Comparison of ENCODE assay signal across 19 cellular contexts in the genomic region with DNA sequence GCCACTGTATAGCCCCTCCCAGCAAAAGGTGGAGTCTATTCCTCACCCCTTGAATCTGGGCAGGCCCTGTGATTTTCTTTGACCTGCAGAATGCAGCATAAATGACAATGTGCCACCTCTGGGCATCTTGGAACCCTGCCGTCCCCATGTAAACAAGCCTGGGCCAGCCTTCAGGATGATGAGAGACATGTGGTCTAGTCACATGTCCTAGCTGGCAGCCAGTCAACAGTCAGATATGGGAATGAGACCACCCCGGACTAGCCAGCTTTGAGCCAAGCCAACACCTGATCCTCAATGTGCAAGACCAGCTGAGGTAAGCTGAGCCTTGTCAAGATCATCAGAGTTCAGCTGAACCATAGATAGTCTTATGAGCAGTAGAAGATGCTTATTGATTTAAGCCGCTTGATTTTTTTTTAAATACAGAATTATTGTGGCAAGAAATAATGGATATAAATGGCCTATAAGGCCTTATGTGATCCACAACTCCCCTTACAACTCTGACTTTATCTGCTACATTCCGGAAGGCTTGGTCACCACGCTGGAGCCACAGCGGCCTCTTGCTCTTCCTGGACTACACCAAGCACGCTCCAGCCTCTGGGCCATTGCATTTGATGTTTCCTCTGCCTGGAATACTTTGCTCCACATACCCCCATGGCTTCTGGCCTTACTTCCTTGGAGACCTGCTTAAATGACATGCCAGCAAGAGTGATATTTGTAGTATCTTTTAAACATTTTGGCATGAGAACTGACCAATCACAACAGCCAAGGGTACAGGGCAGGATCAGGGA.
DNase-seq lines count a peak whose midpoint lies in the region; ATAC-seq and TF ChIP-seq lines count a peak whose summit lies in the region.
"Had no signal": no experiment of that assay in that cellular context is flagged by ENCODE, and none has a peak within 500 bp of the region (broad histone marks: within the 10 kb centered on the region; RNA-seq: fewer than 3 reads in every experiment).

No MANE protein-coding gene starts in this region.

- BruUV-seq in Calu3 (replicated peaks; lab: Mats Ljungman, UMichigan): no TSS peak

- H3K27ac Mint-ChIP-seq in Calu3 (ENCODE audit: unreplicated experiment): no peak overlapping the region

- no peaks in the 10 kb centered on the region for H3K27me3 Mint-ChIP-seq in Calu3 (ENCODE audit: unreplicated experiment)

- intact Hi-C loops in Calu3 (cut with micrococcal nuclease; ENCODE audit: unreplicated experiment): loop anchor here (10.0 kb wide), 1 partner anchor 222 kb away; a partner anchor contains a TSS

- DNase-seq in DMS 273 (lab: John Stamatoyannopoulos, UW; ENCODE audit: unreplicated experiment): peak; percentile 4
- DNase-seq in DMS 273 treated with DMSO at 0.1 percent for 48 hours (lab: John Stamatoyannopoulos, UW): no peak
- peak; percentile 56 to 85 for DNase-seq in cardiac fibroblast (ENCODE audit: low read depth in 2 of 2)
- peak; percentile 22 for DNase-seq in kidney tubule cell (ENCODE audit: low spot score)
- DNase-seq in Calu3: no peak
- no peak for DNase-seq in hippocampal formation (lab: John Stamatoyannopoulos, UW)
- DNase-seq in HuH-7 (ENCODE audit: low spot score): no peak
- DNase-seq: C1 segment of cervical spinal cord, COR-L47, DMS79, GF-D8, NCI-H1436, NCI-H2081, NCI-H2227 treated with DMSO at 0.1 percent for 48 hours, NCI-H526, PC-3 had no signal

- H3K9me3 Mint-ChIP-seq in Calu3 (ENCODE audit: low read depth, unreplicated experiment): peaks cover 6% of the 10 kb centered on the region
- H3K9me3 Mint-ChIP-seq: IgD-negative memory B cell had no signal

- TF ChIP-seq CTCF in cardiac fibroblast (IDR thresholded peaks at IDR 0.05; ENCODE audit: low read depth, low read length) (no peak), Calu3 (IDR thresholded peaks at IDR 0.05; ENCODE audit: unreplicated experiment) (no peak)

- no peak overlapping the region for H3K4me3 ChIP-seq in cardiac fibroblast (replicated peaks in 1 of 2; ENCODE audit: low read depth in 2 of 2, low read length in 2 of 2)
- H3K4me3 ChIP-seq: SJSA1 had no signal

- H3K36me3 Mint-ChIP-seq in Calu3 (ENCODE audit: insufficient read depth, unreplicated experiment): no peaks in the 10 kb centered on the region
- H3K36me3 Mint-ChIP-seq: IgD-negative memory B cell had no signal

- no peak for ATAC-seq in HG02970 (IDR thresholded peaks at IDR 0.05; ENCODE audit: low FRiP score, unreplicated experiment)
- ATAC-seq: PC-3 had no signal

- CTCF ChIA-PET in Calu3 (lab: Charles Lee): no interaction called here

- H3K4me3 Mint-ChIP-seq in Calu3 (ENCODE audit: low read depth, unreplicated experiment): no peak overlapping the region
- H3K4me3 Mint-ChIP-seq: IgD-negative memory B cell had no signal

- H3K4me1 Mint-ChIP-seq in Calu3 (ENCODE audit: low read depth, unreplicated experiment): peaks cover 26% of the 10 kb centered on the region

Comparison
In these comparisons a context has a peak if more than half of its experiments do, and no peak if none do; other contexts are left out.
1. DNase-seq: peak in DMS 273 (single experiment), cardiac fibroblast (2 of 2) and kidney tubule cell (single experiment); none in DMS 273 treated with DMSO at 0.1 percent for 48 hours (single experiment), Calu3 (single experiment), hippocampal formation (0 of 2) and HuH-7 (single experiment).